8 cellular contexts compared by ENCODE assay signal in genomic region chr3:125057186-125057850, GRCh38. TPM values are rescaled to one million over a fixed set of nuclear protein-coding genes. Genes with fewer than 3 reads are reported as not detected.
DNase-seq lines count a peak whose midpoint lies in the region; TF ChIP-seq lines count a peak whose summit lies in the region.

No MANE protein-coding gene starts in this region.

- H3K27ac Mint-ChIP-seq in CD14-positive monocyte (peak overlapping the region in 1 of 7 donors; percentile 58), nephron progenitor cell (no peak overlapping the region)

- peak overlapping the region; percentile 11 to 79 for H3K4me3 Mint-ChIP-seq in CD14-positive monocyte
- H3K4me3 Mint-ChIP-seq in nephron progenitor cell = peak overlapping the region; percentile 76

- H3K9me3 Mint-ChIP-seq in CD14-positive monocyte (no peaks in the 10 kb centered on the region), nephron progenitor cell (peaks cover 3% of the 10 kb centered on the region)

- H3K4me1 Mint-ChIP-seq in CD14-positive monocyte (peaks cover 38% of the 10 kb centered on the region), nephron progenitor cell (peaks cover 58% of the 10 kb centered on the region)

- no peak overlapping the region for H3K4me3 ChIP-seq in choroid plexus epithelial cell (ENCODE audit: low read depth, low read length)

- H3K27me3 Mint-ChIP-seq in CD14-positive monocyte (ENCODE audit: low read depth in 3 of 3) = peaks cover 17 to 48% (median 23%) of the 10 kb centered on the region in 3 donors
- peaks cover 30% of the 10 kb centered on the region for H3K27me3 Mint-ChIP-seq in nephron progenitor cell (ENCODE audit: low read depth, poor library complexity)

- H3K36me3 Mint-ChIP-seq in CD14-positive monocyte (peaks cover 0 to 10% of the 10 kb centered on the region in 2 donors), nephron progenitor cell (ENCODE audit: low read depth) (no peaks in the 10 kb centered on the region)

- DNase-seq in CD14-positive monocyte (ENCODE audit: low spot score) (no peak), M059J (ENCODE audit: low read depth) (peak; percentile 96), choroid plexus epithelial cell (ENCODE audit: low read depth) (peak; percentile 73), nephron progenitor cell (no peak), NCI-H2107 (lab: John Stamatoyannopoulos, UW) (no peak), iPS-NIHi11 (ENCODE audit: low spot score) (no peak), NK-92 (lab: John Stamatoyannopoulos, UW; ENCODE audit: unreplicated experiment) (no peak), NCI-H2196 (lab: John Stamatoyannopoulos, UW; ENCODE audit: unreplicated experiment) (no peak)

- TF ChIP-seq CTCF in CD14-positive monocyte (IDR thresholded peaks at IDR 0.05) = no peak
- no peak for TF ChIP-seq CTCF in choroid plexus epithelial cell (conservative IDR thresholded peaks at IDR 0.05; ENCODE audit: low read depth, low read length)
- no peak for TF ChIP-seq CTCF in nephron progenitor cell (IDR thresholded peaks at IDR 0.05)

- intact Hi-C loops in CD14-positive monocyte (cut with micrococcal nuclease) = loop anchor here (5.0 to 10.0 kb wide), 2 partner anchors 77 to 105 kb away; no protein-coding TSS in a partner anchor

RNA-seq across cellular contexts. Expression of gene HEG1, which starts 1.5 kb away (rescaled TPM):
- polyA plus RNA-seq in CD14-positive monocyte = under 1 TPM; 0.28 to 0.69 TPM
- 59.7 and 139 TPM in 2 replicates for total RNA-seq in M059J (2014; rRNA removed; shearing (Covaris generic))

Comparison
In these comparisons a context has a peak if more than half of its experiments do, and no peak if none do; other contexts are left out.
1. DNase-seq: peak in M059J (single experiment) and choroid plexus epithelial cell (single experiment); none in CD14-positive monocyte (single experiment), nephron progenitor cell (single experiment), NCI-H2107 (single experiment), iPS-NIHi11 (single experiment), NK-92 (single experiment) and NCI-H2196 (single experiment).